Comparison of ENCODE assay signal across 30 cellular contexts in the genomic region with DNA sequence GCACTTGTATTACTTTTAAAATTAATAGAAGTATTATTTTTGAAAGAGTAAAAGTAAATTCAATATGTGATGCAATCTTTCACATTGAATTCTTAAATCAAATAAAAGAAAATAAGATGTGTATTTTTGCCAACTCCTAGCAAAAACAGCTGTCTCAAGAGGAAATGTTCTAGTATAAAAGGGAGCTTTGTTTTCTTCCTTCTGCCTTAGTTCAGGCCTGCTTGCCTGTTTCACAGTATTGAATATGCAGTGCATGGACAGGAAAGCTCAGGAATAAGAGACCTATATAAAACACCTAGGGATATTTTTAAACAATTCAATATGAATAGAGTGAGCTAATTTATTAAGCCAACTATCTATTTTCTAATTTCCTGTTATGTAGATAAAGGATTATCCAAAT.
"Had no signal": no experiment of that assay in that cellular context is flagged by ENCODE, and none has a peak within 500 bp of the region (broad histone marks: within the 10 kb centered on the region; RNA-seq: fewer than 3 reads in every experiment).

No MANE protein-coding gene starts in this region.

- FAIRE-seq: bronchial epithelial cell, K562, TTC549 had no signal

- H3K36me3 ChIP-seq: SJSA1 had no signal

- H3K4me3 Mint-ChIP-seq: activated B cell treated with CpG ODN at 0.5 μM for 24 hours; activated CD4-positive, alpha-beta T cell treated with anti-CD3 and anti-CD28 coated beads, Interleukin-2, amount 10 ng/mL, durations not matched to agents 24 days and 14 days; activated CD8-positive, alpha-beta memory T cell treated with anti-CD3 and anti-CD28 coated beads, Interleukin-2, amount 10 ng/mL, durations not matched to agents 7 days and 5 days; activated naive CD4-positive, alpha-beta T cell treated with anti-CD3 and anti-CD28 coated beads, Interleukin-2, amount 50 U/mL, for 24 hours; activated T-cell treated with anti-CD3 and anti-CD28 coated beads, Interleukin-2, amount 50 U/mL, for 24 hours; activated T-helper 1 cell treated with anti-CD3 and anti-CD28 coated beads, Interleukin-12 subunit alpha, Interleukin-12 subunit beta, Interleukin-2, Interleukin-4 antibody, amounts not matched to agents 30 ng/mL and 10 ng/mL and 1 ng/mL, durations not matched to agents 14 hours and 24 hours and 36 hours; central memory CD8-positive, alpha-beta T cell; T-helper 17 cell had no signal

- H3K9me3 ChIP-seq: SJSA1 had no signal

- H3K27me3 ChIP-seq: SJSA1 had no signal

- H3K27ac Mint-ChIP-seq: activated B cell treated with CpG ODN at 0.5 μM for 24 hours; activated CD4-positive, alpha-beta T cell treated with anti-CD3 and anti-CD28 coated beads, Interleukin-2, amount 10 ng/mL, durations not matched to agents 24 days and 14 days; activated CD8-positive, alpha-beta memory T cell treated with anti-CD3 and anti-CD28 coated beads, Interleukin-2, amount 10 ng/mL, durations not matched to agents 7 days and 5 days; activated naive CD4-positive, alpha-beta T cell treated with anti-CD3 and anti-CD28 coated beads, Interleukin-2, amount 50 U/mL, for 24 hours; activated T-cell treated with anti-CD3 and anti-CD28 coated beads, Interleukin-2, amount 50 U/mL, for 24 hours; activated T-helper 1 cell treated with anti-CD3 and anti-CD28 coated beads, Interleukin-12 subunit alpha, Interleukin-12 subunit beta, Interleukin-2, Interleukin-4 antibody, amounts not matched to agents 30 ng/mL and 10 ng/mL and 1 ng/mL, durations not matched to agents 14 hours and 24 hours and 36 hours; T-helper 17 cell had no signal

- H3K36me3 Mint-ChIP-seq: activated CD8-positive, alpha-beta memory T cell treated with anti-CD3 and anti-CD28 coated beads, Interleukin-2, amount 10 ng/mL, durations not matched to agents 7 days and 5 days; activated naive CD4-positive, alpha-beta T cell treated with anti-CD3 and anti-CD28 coated beads, Interleukin-2, amount 50 U/mL, for 24 hours had no signal

- H3K27ac ChIP-seq: SJSA1 had no signal

- H3K27me3 Mint-ChIP-seq: activated B cell treated with CpG ODN at 0.5 μM for 24 hours; activated CD4-positive, alpha-beta T cell treated with anti-CD3 and anti-CD28 coated beads, Interleukin-2, amount 10 ng/mL, durations not matched to agents 24 days and 14 days; activated CD8-positive, alpha-beta memory T cell treated with anti-CD3 and anti-CD28 coated beads, Interleukin-2, amount 10 ng/mL, durations not matched to agents 7 days and 5 days; central memory CD8-positive, alpha-beta T cell had no signal

- H3K9me3 Mint-ChIP-seq: activated B cell treated with CpG ODN at 0.5 μM for 24 hours; activated CD4-positive, alpha-beta T cell treated with anti-CD3 and anti-CD28 coated beads, Interleukin-2, amount 10 ng/mL, durations not matched to agents 24 days and 14 days; activated naive CD4-positive, alpha-beta T cell treated with anti-CD3 and anti-CD28 coated beads, Interleukin-2, amount 50 U/mL, for 24 hours; activated T-cell treated with anti-CD3 and anti-CD28 coated beads, Interleukin-2, amount 50 U/mL, for 24 hours; activated T-helper 1 cell treated with anti-CD3 and anti-CD28 coated beads, Interleukin-12 subunit alpha, Interleukin-12 subunit beta, Interleukin-2, Interleukin-4 antibody, amounts not matched to agents 30 ng/mL and 10 ng/mL and 1 ng/mL, durations not matched to agents 14 hours and 24 hours and 36 hours; central memory CD8-positive, alpha-beta T cell had no signal

- H3K4me3 ChIP-seq: K562, SJSA1 had no signal

- DNase-seq: activated B cell treated with CpG ODN at 0.5 μM for 24 hours; activated CD4-positive, alpha-beta T cell treated with anti-CD3 and anti-CD28 coated beads for 1 hour; activated CD4-positive, alpha-beta T cell treated with anti-CD3 and anti-CD28 coated beads, Interleukin-2, amount 10 ng/mL, durations not matched to agents 24 days and 14 days; activated CD4-positive, alpha-beta T cell treated with anti-CD3 and anti-CD28 coated beads, Interleukin-2, amount 50 U/mL, for 48 hours; activated CD8-positive, alpha-beta memory T cell treated with anti-CD3 and anti-CD28 coated beads, Interleukin-2, amount 10 ng/mL, durations not matched to agents 7 days and 5 days; activated effector memory CD4-positive, alpha-beta T cell treated with Interleukin-2 at 50 U/mL for 16 hours; activated naive CD4-positive, alpha-beta T cell; activated T-cell treated with anti-CD3 and anti-CD28 coated beads, Interleukin-2, amount 50 U/mL, for 24 hours; aorta; Karpas-422; NCI-H1105 treated with DMSO at 0.1 percent for 48 hours; NCI-H1436 treated with DMSO at 0.1 percent for 48 hours; NCI-H187; NCI-H2081; NCI-H446 treated with DMSO at 0.1 percent for 48 hours; NCI-H524 treated with DMSO at 0.1 percent for 48 hours; NK-92 treated with Interleukin-12 subunit alpha and Interleukin-12 subunit beta, amount 100 ng/mL, for 24 hours; OCI-M1; RPMI8226; SHP77; T-helper 17 cell; T-helper 9 cell had no signal

- H3K4me1 Mint-ChIP-seq: activated B cell treated with CpG ODN at 0.5 μM for 24 hours; activated CD4-positive, alpha-beta T cell treated with anti-CD3 and anti-CD28 coated beads, Interleukin-2, amount 10 ng/mL, durations not matched to agents 24 days and 14 days; activated CD8-positive, alpha-beta memory T cell treated with anti-CD3 and anti-CD28 coated beads, Interleukin-2, amount 10 ng/mL, durations not matched to agents 7 days and 5 days; activated naive CD4-positive, alpha-beta T cell treated with anti-CD3 and anti-CD28 coated beads, Interleukin-2, amount 50 U/mL, for 24 hours; central memory CD8-positive, alpha-beta T cell; T-helper 17 cell had no signal

- ATAC-seq: activated CD8-positive, alpha-beta memory T cell treated with anti-CD3 and anti-CD28 coated beads, Interleukin-2, amount 10 ng/mL, durations not matched to agents 7 days and 5 days; K562; Panc1; T-helper 17 cell had no signal
